In genomic region chr3:157089455-157090221, GRCh38 we compare ENCODE assay signal across 1 cellular context.
TF ChIP-seq lines count a peak whose summit lies in the region.

No MANE protein-coding gene starts in this region.

TF ChIP-seq in K562, 482 proteins besides CTCF, POLR2A, EP300 and RAD21 (continued from another document and continues in another):
- no peak for TF ChIP-seq PBX2 (CRISPR knock-in tag; IDR thresholded peaks at IDR 0.05; ENCODE audit: low read depth)
- TF ChIP-seq PBX2 (tag; conservative IDR thresholded peaks at IDR 0.05; ENCODE audit: low read depth), result peak; percentile 57; the same call in 1 of the 2 replicates
- no peak for TF ChIP-seq MYBL2 (IDR thresholded peaks at IDR 0.05; ENCODE audit: low read depth)
- TF ChIP-seq MYBL2 (CRISPR knock-in tag; IDR thresholded peaks at IDR 0.05; ENCODE audit: borderline replicate concordance), result no peak
- TF ChIP-seq POLR3A (IDR thresholded peaks at IDR 0.05; ENCODE audit: borderline replicate concordance, extremely low read depth, insufficient read depth, insufficient read length), result no peak
- no peak for TF ChIP-seq PHF20 (IDR thresholded peaks at IDR 0.05; ENCODE audit: partially characterized antibody)
- TF ChIP-seq NELFE (IDR thresholded peaks at IDR 0.05; ENCODE audit: insufficient read depth, insufficient read length), result no peak
- no peak for TF ChIP-seq RCOR1 (IDR thresholded peaks at IDR 0.05; ENCODE audit: borderline replicate concordance in 1 of 2, low read depth in 2 of 2, low read length in 2 of 2)
- TF ChIP-seq SMARCE1 (IDR thresholded peaks at IDR 0.05), result peak; percentile 62; the same call in 1 of the 2 replicates
- no peak for TF ChIP-seq NFE2L1 (tag; IDR thresholded peaks at IDR 0.05; ENCODE audit: borderline replicate concordance, low read depth)
- TF ChIP-seq TSC22D4 (tag; IDR thresholded peaks at IDR 0.05), result no peak
- TF ChIP-seq ZFPM2 (CRISPR knock-in tag; IDR thresholded peaks at IDR 0.05), result 0 out of 2 replicates have a peak, but pooled peaks have one; percentile 72
- no peak for TF ChIP-seq NR0B1 (IDR thresholded peaks at IDR 0.05; ENCODE audit: partially characterized antibody)
- TF ChIP-seq ZNF830 (CRISPR knock-in tag; IDR thresholded peaks at IDR 0.05), result no peak
- TF ChIP-seq ZNF584 (CRISPR knock-in tag; IDR thresholded peaks at IDR 0.05; ENCODE audit: low read depth), result no peak
- TF ChIP-seq STAT5B (CRISPR knock-in tag; IDR thresholded peaks at IDR 0.05), result no peak
- TF ChIP-seq CXXC5 (CRISPR knock-in tag; IDR thresholded peaks at IDR 0.05), result peak; percentile 8
- TF ChIP-seq PKNOX1 (IDR thresholded peaks at IDR 0.05), result peak; percentile 93
- TF ChIP-seq MGA (IDR thresholded peaks at IDR 0.05), result peak; percentile 23
- peak in 1 of 2 experiments; percentile 46; a peak in 2 of 4 replicates for TF ChIP-seq MNT (conservative IDR thresholded peaks at IDR 0.05)
- TF ChIP-seq ZNF224 (CRISPR knock-in tag; IDR thresholded peaks at IDR 0.05), result peak; percentile 41; the same call in 1 of the 2 replicates
- no peak for TF ChIP-seq NFYB (IDR thresholded peaks at IDR 0.05; ENCODE audit: extremely low read depth, insufficient read length)
- 0 out of 2 replicates have a peak, but pooled peaks have one; percentile 56 for TF ChIP-seq PREB (CRISPR knock-in tag; IDR thresholded peaks at IDR 0.05)
- no peak for TF ChIP-seq CEBPB (tag; IDR thresholded peaks at IDR 0.05)
- TF ChIP-seq KAT8 (IDR thresholded peaks at IDR 0.05; ENCODE audit: low read depth), result no peak
- no peak for TF ChIP-seq JUND (IDR thresholded peaks at IDR 0.05; ENCODE audit: borderline replicate concordance, low read depth, low read length)
- TF ChIP-seq JUND (tag; IDR thresholded peaks at IDR 0.05; ENCODE audit: borderline replicate concordance, low read depth, low read length), result peak; percentile 59; the same call in 2 of the 3 replicates
- no peak for TF ChIP-seq POLR2AphosphoS2 (IDR thresholded peaks at IDR 0.05; ENCODE audit: low read length)
- no peak for TF ChIP-seq ZNF282 (CRISPR knock-in tag; IDR thresholded peaks at IDR 0.05)
- no peak for TF ChIP-seq THRB (CRISPR knock-in tag; conservative IDR thresholded peaks at IDR 0.05)
- TF ChIP-seq HES1 (IDR thresholded peaks at IDR 0.05; ENCODE audit: low read depth), result no peak; the same call in 1 of the 2 replicates
- no peak for TF ChIP-seq MXD1 (CRISPR knock-in tag; IDR thresholded peaks at IDR 0.05; ENCODE audit: borderline replicate concordance, poor library complexity, severe bottlenecking)
- TF ChIP-seq TCF7L2 (IDR thresholded peaks at IDR 0.05; ENCODE audit: low read depth, low read length), result no peak
- no peak for TF ChIP-seq ZNF347 (CRISPR knock-in tag; IDR thresholded peaks at IDR 0.05; ENCODE audit: low read depth)
- 0 out of 2 replicates have a peak, but pooled peaks have one; percentile 14 for TF ChIP-seq MTA3 (IDR thresholded peaks at IDR 0.05; ENCODE audit: borderline replicate concordance)
- peak in 1 of 2 experiments; percentile 9; a peak in 2 of 3 replicates for TF ChIP-seq CBX3 (IDR thresholded peaks at IDR 0.05; ENCODE audit: borderline replicate concordance in 1 of 2, low read length in 2 of 2)
- 0 out of 2 replicates have a peak, but pooled peaks have one; percentile 36 for TF ChIP-seq FOSL1 (tag; conservative IDR thresholded peaks at IDR 0.05)
- TF ChIP-seq NFIX (CRISPR knock-in tag; IDR thresholded peaks at IDR 0.05; ENCODE audit: low read depth), result no peak
- TF ChIP-seq ZNF354B (CRISPR knock-in tag; IDR thresholded peaks at IDR 0.05), result no peak
